Comparison of ENCODE assay signal across 8 cellular contexts in genomic region chr2:120118471-120118870, GRCh38.
"Had no signal": no experiment of that assay in that cellular context is flagged by ENCODE, and none has a peak within 500 bp of the region (broad histone marks: within the 10 kb centered on the region; RNA-seq: fewer than 3 reads in every experiment).

No MANE protein-coding gene starts in this region.

- H3K4me3 Mint-ChIP-seq: GM23338, H9, HFFc6 had no signal

- ATAC-seq: GM23338 had no signal

- H3K9me3 Mint-ChIP-seq: HFFc6 had no signal

- H3K27ac ChIP-seq: KMS-11 had no signal

- H3K4me3 ChIP-seq: GM23338 had no signal

- DNase-seq: H9, HCEC 1CT, HFFc6, IMR-90, Karpas-422, KBM-7 had no signal

- H3K27ac Mint-ChIP-seq: GM23338, H9, HFFc6 had no signal

- H3K4me1 Mint-ChIP-seq: GM23338, H9 had no signal
